ENCODE assay signal across 10 cellular contexts in the genomic region with DNA sequence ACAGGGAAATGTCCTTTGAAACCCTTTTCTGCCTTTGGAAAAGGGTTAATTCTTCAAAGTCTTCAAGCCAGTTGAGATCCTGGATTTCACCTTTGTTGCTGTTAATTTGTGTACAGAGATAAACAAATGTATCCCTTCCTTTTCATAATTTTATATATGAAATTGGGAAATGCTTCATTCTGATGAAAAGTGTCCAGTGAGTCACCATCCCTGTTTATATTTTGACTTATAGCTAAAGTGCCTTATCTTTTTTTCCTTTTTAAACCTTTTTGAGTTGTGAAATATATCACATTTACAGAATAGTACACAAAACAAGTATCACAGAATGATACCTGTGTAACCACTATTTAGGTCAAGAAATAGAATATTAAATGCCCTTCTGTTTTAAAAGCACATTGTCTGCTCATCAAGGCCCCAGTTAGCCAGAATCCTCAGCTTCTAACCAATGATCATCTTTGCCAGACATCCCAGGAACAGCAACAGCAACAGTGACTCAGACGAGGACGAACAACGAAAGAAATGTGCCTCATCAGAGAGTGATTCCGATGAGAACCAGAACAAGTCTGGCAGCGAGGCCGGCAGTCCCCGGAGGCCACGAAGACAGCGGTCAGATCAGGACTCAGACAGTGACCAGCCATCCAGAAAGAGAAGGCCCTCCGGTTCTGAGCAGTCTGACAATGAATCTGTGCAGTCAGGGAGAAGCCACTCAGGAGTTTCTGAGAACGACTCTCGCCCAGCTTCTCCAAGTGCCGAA. TPM values are rescaled to one million over a fixed set of nuclear protein-coding genes. Genes with fewer than 3 reads are reported as not detected.
DNase-seq lines count a peak whose midpoint lies in the region; ATAC-seq and TF ChIP-seq lines count a peak whose summit lies in the region.
"Had no signal": no experiment of that assay in that cellular context is flagged by ENCODE, and none has a peak within 500 bp of the region (broad histone marks: within the 10 kb centered on the region; RNA-seq: fewer than 3 reads in every experiment).

No MANE protein-coding gene starts in this region.

- intact Hi-C loops in breast epithelium (cut with DNase I; ENCODE audit: low total_unique reads) = no loop called here

- ATAC-seq in WTC11 (no peak), HG03521 (IDR thresholded peaks at IDR 0.05; ENCODE audit: unreplicated experiment) (no peak)

- H3K36me3 Mint-ChIP-seq in WTC11 = peaks cover 44% of the 10 kb centered on the region

- TF ChIP-seq CTCF in breast epithelium (IDR thresholded peaks at IDR 0.05) (no peak), WTC11 (IDR thresholded peaks at IDR 0.05) (no peak), RWPE1 (conservative IDR thresholded peaks at IDR 0.05; ENCODE audit: low read depth) (no peak)

- peak overlapping the region; percentile 45 to 81 for H3K27ac ChIP-seq in breast epithelium
- H3K27ac ChIP-seq in stomach smooth muscle (ENCODE audit: low read length) = peak overlapping the region; percentile 67
- no peak overlapping the region for H3K27ac ChIP-seq in RWPE1

- H3K27me3 ChIP-seq in breast epithelium (no peaks in the 10 kb centered on the region), stomach smooth muscle (ENCODE audit: control insufficient read depth in 1 of 2, insufficient read depth in 2 of 2, low read length in 2 of 2) (no peaks in the 10 kb centered on the region)

- TF ChIP-seq POLR2A in breast epithelium (IDR thresholded peaks at IDR 0.05) = no peak

- no peaks in the 10 kb centered on the region; the same call in 1 of the 2 replicates for H3K27me3 Mint-ChIP-seq in WTC11 (ENCODE audit: low read depth)

- H3K4me1 ChIP-seq in breast epithelium (no peaks in the 10 kb centered on the region), stomach smooth muscle (ENCODE audit: control insufficient read depth, insufficient read depth, low read length) (peaks cover 3% of the 10 kb centered on the region)

- no peaks in the 10 kb centered on the region for H3K9me3 ChIP-seq in breast epithelium
- H3K9me3 ChIP-seq in stomach smooth muscle (ENCODE audit: control insufficient read depth in 2 of 2, low read length in 2 of 2) = no peaks in the 10 kb centered on the region

- no peaks in the 10 kb centered on the region for H3K36me3 ChIP-seq in breast epithelium
- peaks cover 34 to 37% of the 10 kb centered on the region in 2 donors for H3K36me3 ChIP-seq in stomach smooth muscle (ENCODE audit: control insufficient read depth in 2 of 2, insufficient read depth in 2 of 2, low read length in 2 of 2)

- no peak overlapping the region for H3K4me3 Mint-ChIP-seq in WTC11

- CTCF ChIA-PET in WTC11 (lab: Charles Lee) = interaction anchor here (0.7 kb wide), 1 partner anchor 8 kb away, joined by 3 read pairs; no protein-coding TSS in a partner anchor
- CTCF ChIA-PET in RWPE1 (lab: Yijun Ruan, JAX) = no interaction called here

- H3K4me3 ChIP-seq in breast epithelium (no peak overlapping the region), stomach smooth muscle (ENCODE audit: low read length in 2 of 2) (peak overlapping the region in 1 of 2 donors; percentile 29)

- POLR2A ChIA-PET in WTC11 (lab: Charles Lee) = no interaction called here
- POLR2A ChIA-PET in RWPE1 (lab: Yijun Ruan, JAX; ENCODE audit: low non-redundant PET) = no interaction called here

- peak overlapping the region in 1 of 2 donors; percentile 21 for H3K9ac ChIP-seq in stomach smooth muscle (ENCODE audit: low read length in 2 of 2)

- H3K4me1 Mint-ChIP-seq in WTC11 = no peaks in the 10 kb centered on the region

- DNase-seq in GM04504 (ENCODE audit: low read depth) = peak; percentile 92
- DNase-seq in breast epithelium (ENCODE audit: low spot score in 2 of 2) = no peak
- DNase-seq in iris pigment epithelial cell (ENCODE audit: low read depth) = peak; percentile 96
- DNase-seq in WTC11 (ENCODE audit: low spot score) = no peak
- no peak for DNase-seq in NCI-H1105 treated with DMSO at 0.1 percent for 48 hours (lab: John Stamatoyannopoulos, UW)
- no peak for DNase-seq in RWPE1 (ENCODE audit: low spot score)
- DNase-seq: activated CD4-positive, alpha-beta T cell treated with anti-CD3 and anti-CD28 coated beads for 1 hour; stimulated activated CD8-positive, alpha-beta memory T cell treated with anti-CD3 and anti-CD28 coated beads, Interleukin-4, amount 100 ng/mL, for 48 hours had no signal

- no peaks in the 10 kb centered on the region for H3K9me3 Mint-ChIP-seq in WTC11

- no peak overlapping the region for H3K27ac Mint-ChIP-seq in WTC11

TF ChIP-seq in WTC11, 78 proteins besides CTCF, POLR2A, EP300 and RAD21:
- no peak for TF ChIP-seq FOXJ3 (CRISPR knock-in tag; IDR thresholded peaks at IDR 0.05; ENCODE audit: borderline replicate concordance)

RNA-seq across cellular contexts. Expression of gene CTR9, which starts 27.3 kb away (rescaled TPM):
- total RNA-seq in breast epithelium (10 to 100 TPM; 24.6 to 35.0 (median 28.5) TPM), WTC11 (2021) (29.3 to 32.7 TPM (median 31.1 TPM) in 3 replicates)

RNA-seq across cellular contexts. Expression of gene EIF4G2, which starts 30.3 kb away (rescaled TPM):
- total RNA-seq in breast epithelium (100 to 1,000 TPM; 385 to 456 (median 416) TPM), WTC11 (2021) (779 to 918 TPM (median 906 TPM) in 3 replicates)

Comparison
In these comparisons a context has a peak if more than half of its experiments do, and no peak if none do; other contexts are left out.
1. DNase-seq: peak in GM04504 (single experiment) and iris pigment epithelial cell (single experiment); none in breast epithelium (0 of 2), WTC11 (single experiment), NCI-H1105 treated with DMSO at 0.1 percent for 48 hours (single experiment) and RWPE1 (single experiment).